ENCODE assay signal across 21 cellular contexts in the genomic region with DNA sequence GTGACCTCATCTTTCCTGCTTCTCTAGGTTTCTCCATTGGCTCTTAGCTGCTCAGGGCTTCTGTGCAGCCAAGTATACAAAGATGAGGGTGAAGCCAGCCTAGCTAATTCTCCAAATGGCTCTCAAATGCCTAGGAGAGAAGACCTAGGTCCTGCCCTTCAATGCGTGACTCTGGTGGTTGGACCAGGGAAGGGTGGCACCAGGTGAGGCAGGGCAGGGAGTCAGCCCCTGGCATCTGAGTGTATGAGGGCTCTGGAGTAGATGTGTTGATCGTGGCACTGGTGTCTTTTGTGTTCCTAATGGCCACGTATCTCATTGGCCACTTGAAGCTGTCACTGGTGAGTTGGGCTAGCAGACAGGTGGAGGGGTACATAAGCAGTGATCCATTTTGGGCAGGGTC.
"Had no signal": no experiment of that assay in that cellular context is flagged by ENCODE, and none has a peak within 500 bp of the region (broad histone marks: within the 10 kb centered on the region; RNA-seq: fewer than 3 reads in every experiment).

No MANE protein-coding gene starts in this region.

- H3K9ac ChIP-seq: KMS-11, SK-N-SH had no signal

- H3K4me1 Mint-ChIP-seq: IgD-negative memory B cell had no signal

- H3K4me3 Mint-ChIP-seq: IgD-negative memory B cell had no signal

- H3K9me3 Mint-ChIP-seq: IgD-negative memory B cell had no signal

- H3K27ac Mint-ChIP-seq: IgD-negative memory B cell had no signal

- H3K27ac ChIP-seq: KMS-11 had no signal

- DNase-seq: Kasumi-1, MM.1S, NCI-H1092 treated with DMSO at 0.1 percent for 48 hours, NCI-H1436, NCI-H187, NCI-H2029, NCI-H2081 treated with DMSO at 0.1 percent for 48 hours, NCI-H2171, NCI-H226, NCI-H446, NCI-H510A, NCI-H524 treated with DMSO at 0.1 percent for 48 hours, NCI-H69, NCI-H774, Right ventricle myocardium superior, RPMI8226, SK-N-SH had no signal

- FAIRE-seq: K562, RCC 7860 had no signal

- H3K9me3 ChIP-seq: SK-N-SH had no signal

- H3K4me2 ChIP-seq: KMS-11, SK-N-SH had no signal

- ATAC-seq: K562 had no signal

- H3K4me3 ChIP-seq: K562 had no signal

- H3K27me3 Mint-ChIP-seq: IgD-negative memory B cell had no signal
